6 cellular contexts compared by ENCODE assay signal in the genomic region with DNA sequence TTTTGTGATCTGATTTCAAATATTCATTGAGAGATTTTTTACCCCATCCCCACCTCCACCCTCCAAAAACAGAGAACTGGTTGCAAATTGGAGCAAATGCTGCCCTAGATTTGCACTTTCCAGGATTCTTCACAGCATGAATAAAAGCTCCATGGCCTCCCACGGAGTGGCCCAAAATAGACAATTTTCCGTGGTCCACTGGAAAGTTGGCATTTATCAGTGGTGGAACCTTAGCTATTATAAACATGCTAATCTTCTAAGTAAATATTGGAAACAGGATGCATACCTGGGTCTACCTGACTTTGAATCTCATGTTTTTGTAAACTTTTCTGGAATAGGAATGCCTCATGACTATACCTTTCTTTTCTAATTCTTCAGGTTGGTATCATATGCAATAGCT.
"Had no signal": no experiment of that assay in that cellular context is flagged by ENCODE, and none has a peak within 500 bp of the region (broad histone marks: within the 10 kb centered on the region; RNA-seq: fewer than 3 reads in every experiment).

No MANE protein-coding gene starts in this region.

- H3K4me3 ChIP-seq: K562 had no signal

- FAIRE-seq: HTR-8/SVneo, K562 had no signal

- DNase-seq: IMR-90, KBM-7, KG1 had no signal

- H3K27ac ChIP-seq: HL-60 had no signal

- ATAC-seq: K562 had no signal
